ENCODE assay signal across 32 cellular contexts in genomic region chrX:47166126-47166525, GRCh38. TPM values are rescaled to one million over a fixed set of nuclear protein-coding genes. Genes with fewer than 3 reads are reported as not detected.
DNase-seq lines count a peak whose midpoint lies in the region; ATAC-seq, FAIRE-seq and TF ChIP-seq lines count a peak whose summit lies in the region.
"Had no signal": no experiment of that assay in that cellular context is flagged by ENCODE, and none has a peak within 500 bp of the region (broad histone marks: within the 10 kb centered on the region; RNA-seq: fewer than 3 reads in every experiment).

No MANE protein-coding gene starts in this region.

- H3K27ac ChIP-seq in adrenal gland (no peak overlapping the region), right lobe of liver (no peak overlapping the region), upper lobe of right lung (no peak overlapping the region)
- H3K27ac ChIP-seq: epithelial cell of prostate, gastrocnemius medialis, tibial nerve had no signal

- ATAC-seq in right lobe of liver (peak; percentile 36 to 54 (median 41)), upper lobe of right lung (no peak), HG02852 (IDR thresholded peaks at IDR 0.05; ENCODE audit: unreplicated experiment) (no peak)
- ATAC-seq: activated CD4-positive, CD25-positive, alpha-beta regulatory T cell treated with anti-CD3 and anti-CD28 coated beads, Interleukin-2, amount 50 U/mL, for 24 hours; gastrocnemius medialis; Panc1; SK-N-SH treated with all-trans-retinoic acid at 6 μM for 48 hours; T-helper 17 cell had no signal

- no peak overlapping the region for H3K4me3 ChIP-seq in adrenal gland
- no peak overlapping the region for H3K4me3 ChIP-seq in fibroblast of mammary gland (ENCODE audit: control insufficient read depth, low read depth, low read length)
- H3K4me3 ChIP-seq in right lobe of liver = no peak overlapping the region
- H3K4me3 ChIP-seq in upper lobe of right lung = no peak overlapping the region
- H3K4me3 ChIP-seq: gastrocnemius medialis, HAP-1, smooth muscle cell, tibial nerve had no signal

- H3K4me1 ChIP-seq in adrenal gland (replicated peaks in 1 of 2) (no peaks in the 10 kb centered on the region), right lobe of liver (peaks cover 0 to 22% (median 3%) of the 10 kb centered on the region in 4 donors), upper lobe of right lung (no peaks in the 10 kb centered on the region)
- H3K4me1 ChIP-seq: gastrocnemius medialis, HAP-1, tibial nerve had no signal

- no peak for TF ChIP-seq CTCF in adrenal gland (IDR thresholded peaks at IDR 0.05)
- TF ChIP-seq CTCF in fibroblast of mammary gland (conservative IDR thresholded peaks at IDR 0.05; ENCODE audit: control insufficient read depth, insufficient read depth, low read depth, low read length) = no peak
- TF ChIP-seq CTCF in right lobe of liver (IDR thresholded peaks at IDR 0.05) = no peak
- TF ChIP-seq CTCF in upper lobe of right lung (IDR thresholded peaks at IDR 0.05) = no peak

- H3K27me3 ChIP-seq in adrenal gland (no peaks in the 10 kb centered on the region), right lobe of liver (no peaks in the 10 kb centered on the region), upper lobe of right lung (no peaks in the 10 kb centered on the region)
- H3K27me3 ChIP-seq: gastrocnemius medialis, tibial nerve had no signal

- intact Hi-C loops in adrenal gland (cut with DNase I) = no loop called here
- intact Hi-C loops in right lobe of liver (cut with DNase I) = no loop called here
- intact Hi-C loops in upper lobe of right lung (cut with DNase I) = no loop called here

- H3K9me3 ChIP-seq in adrenal gland (replicated peaks in 1 of 3) (peaks cover 0 to 5% (median 0%) of the 10 kb centered on the region in 3 donors), right lobe of liver (no peaks in the 10 kb centered on the region), upper lobe of right lung (no peaks in the 10 kb centered on the region)
- H3K9me3 ChIP-seq: gastrocnemius medialis, HAP-1, tibial nerve had no signal

- DNase-seq in adrenal gland = peak in 4 of 7 donors; percentile 4 to 46 (median 30)
- peak; percentile 46 for DNase-seq in fibroblast of mammary gland (ENCODE audit: low read depth)
- no peak for DNase-seq in right lobe of liver
- peak; percentile 3 for DNase-seq in upper lobe of right lung
- no peak for DNase-seq in HTR-8/SVneo (ENCODE audit: insufficient read length, low spot score)
- no peak for DNase-seq in NCI-H1436 (lab: John Stamatoyannopoulos, UW)
- DNase-seq: activated CD4-positive, alpha-beta T cell treated with anti-CD3 and anti-CD28 coated beads, Interleukin-2, amount 50 U/mL, for 48 hours; activated naive CD4-positive, alpha-beta T cell treated with anti-CD3 and anti-CD28 coated beads for 36 hours; amygdala; C1 segment of cervical spinal cord; DMS79; effector CD8-positive, alpha-beta T cell; gastrocnemius medialis; GDM1; Karpas-422; mammary epithelial cell; NCI-H2107; NCI-H446; NCI-H774; nephron progenitor cell; Right ventricle myocardium superior; stimulated activated CD4-positive, alpha-beta T cell treated with anti-CD3 and anti-CD28 coated beads, Interleukin-2, amount 100 ng/mL, for 24 hours; T-helper 17 cell had no signal

- H3K36me3 ChIP-seq in adrenal gland (replicated peaks in 1 of 2) (peaks cover 0 to 18% of the 10 kb centered on the region in 2 donors), right lobe of liver (no peaks in the 10 kb centered on the region), upper lobe of right lung (peaks cover 5% of the 10 kb centered on the region)

- TF ChIP-seq POLR2A in adrenal gland (IDR thresholded peaks at IDR 0.05) (no peak), right lobe of liver (IDR thresholded peaks at IDR 0.05) (no peak)

- 83 to 94% (median 86%) methylated on average over 5 of the region's 5 CpGs for WGBS in adrenal gland, 4 donors
- 70% methylated on average over 4 of the region's 5 CpGs for WGBS in right lobe of liver (ENCODE audit: insufficient coverage, low coverage, low lambda C conversion rate, missing lambda C conversion rate)

- FAIRE-seq in HTR-8/SVneo (lab: Jason Lieb, UNC) = no peak
- FAIRE-seq: colon had no signal

RNA-seq across cellular contexts. Expression of gene RBM10, which starts 21.1 kb away (rescaled TPM):
- total RNA-seq in adrenal gland = 10 to 100 TPM; 27.7 to 54.8 (median 36.3) TPM
- polyA plus RNA-seq in adrenal gland = 10 to 100 TPM; 35.2 to 75.9 (median 47.8) TPM
- total RNA-seq in right lobe of liver = 10 to 100 TPM; 12.5 to 20.8 (median 15.2) TPM
- 31.9 TPM for total RNA-seq in upper lobe of right lung

RNA-seq across cellular contexts. Expression of gene NDUFB11, which starts 21.6 kb away (rescaled TPM):
- 100 to 1,000 TPM in 7 of 8 donors, 10 to 100 TPM in 1; 77.0 to 159 (median 153) TPM for total RNA-seq in adrenal gland
- polyA plus RNA-seq in adrenal gland = 100 to 1,000 TPM in 1 of 3 donors, 10 to 100 TPM in 2; 49.6 to 110 (median 70.0) TPM
- total RNA-seq in right lobe of liver = 10 to 100 TPM; 37.8 to 64.0 (median 50.7) TPM
- 57.4 TPM for total RNA-seq in upper lobe of right lung

RNA-seq across cellular contexts. Expression of gene UBA1, which starts 27.5 kb away (rescaled TPM):
- total RNA-seq in adrenal gland = 100 to 1,000 TPM; 167 to 356 (median 260) TPM
- polyA plus RNA-seq in adrenal gland = 100 to 1,000 TPM; 160 to 214 (median 202) TPM
- 100 to 1,000 TPM in 4 of 6 experiments, 10 to 100 TPM in 2; 85.1 to 120 (median 107) TPM for total RNA-seq in right lobe of liver
- total RNA-seq in upper lobe of right lung = 161 TPM

RNA-seq across cellular contexts. Expression of gene CDK16, which starts 52.4 kb away (rescaled TPM):
- total RNA-seq in adrenal gland = 100 to 1,000 TPM; 101 to 187 (median 115) TPM
- 100 to 1,000 TPM in 2 of 3 donors, 10 to 100 TPM in 1; 74.7 to 137 (median 123) TPM for polyA plus RNA-seq in adrenal gland
- total RNA-seq in right lobe of liver = 10 to 100 TPM; 14.6 to 37.4 (median 29.5) TPM
- 66.4 TPM for total RNA-seq in upper lobe of right lung

Comparison
In these comparisons a context has a peak if more than half of its experiments do, and no peak if none do; other contexts are left out.
1. DNase-seq: peak in adrenal gland (4 of 7), fibroblast of mammary gland (single experiment) and upper lobe of right lung (single experiment); none in right lobe of liver (0 of 3), HTR-8/SVneo (single experiment) and NCI-H1436 (single experiment).
2. ATAC-seq: peak in right lobe of liver (4 of 4); none in upper lobe of right lung (single experiment) and HG02852 (single experiment).